Comparison of ENCODE assay signal across 32 cellular contexts in genomic region chrX:49856819-49857218, GRCh38. TPM values are rescaled to one million over a fixed set of nuclear protein-coding genes. Genes with fewer than 3 reads are reported as not detected.
"Had no signal": no experiment of that assay in that cellular context is flagged by ENCODE, and none has a peak within 500 bp of the region (broad histone marks: within the 10 kb centered on the region; RNA-seq: fewer than 3 reads in every experiment).

No MANE protein-coding gene starts in this region.

- H3K4me1 ChIP-seq: ascending aorta, esophagus muscularis mucosa, foreskin keratinocyte, gastrocnemius medialis, heart left ventricle had no signal

- DNase-seq: activated CD4-positive, alpha-beta memory T cell treated with anti-CD3 and anti-CD28 coated beads, Interleukin-2, amount 10 ng/mL, durations not matched to agents 7 days and 5 days; activated CD4-positive, alpha-beta T cell treated with anti-CD3 and anti-CD28 coated beads for 36 hours; activated CD4-positive, alpha-beta T cell treated with anti-CD3 and anti-CD28 coated beads, Interleukin-2, amount 10 ng/mL, durations not matched to agents 7 days and 5 days; activated CD4-positive, alpha-beta T cell treated with anti-CD3 and anti-CD28 coated beads, Interleukin-2, amount 50 U/mL, for 4 hours; activated CD4-positive, CD25-positive, alpha-beta regulatory T cell; activated CD4-positive, CD25-positive, alpha-beta regulatory T cell treated with anti-CD3 and anti-CD28 coated beads, Interleukin-2, amount 50 U/mL, for 72 hours; activated CD8-positive, alpha-beta memory T cell treated with anti-CD3 and anti-CD28 coated beads, Interleukin-2, amount 50 U/mL, for 48 hours; activated gamma-delta T cell; activated naive CD4-positive, alpha-beta T cell; activated naive CD4-positive, alpha-beta T cell treated with anti-CD3 and anti-CD28 coated beads, Interleukin-2, amount 10 ng/mL, durations not matched to agents 7 days and 5 days; activated naive CD8-positive, alpha-beta T cell treated with anti-CD3 and anti-CD28 coated beads, Interleukin-2, amount 10 ng/mL, durations not matched to agents 7 days and 5 days; activated T-cell treated with anti-CD3 and anti-CD28 coated beads for 4 hours; activated T-cell treated with anti-CD3 and anti-CD28 coated beads, Interleukin-2, amount 50 U/mL, for 24 hours; activated T-cell treated with anti-CD3 and anti-CD28 coated beads, Interleukin-2, amount 50 U/mL, for 72 hours; brain microvascular endothelial cell; dorsolateral prefrontal cortex; effector memory CD8-positive, alpha-beta T cell; erythroblast; foreskin keratinocyte; gastrocnemius medialis; glutamatergic neuron; heart left ventricle; T-helper 1 cell; T-helper 17 cell; T1000 had no signal

- H3K27ac ChIP-seq: ascending aorta, brain microvascular endothelial cell, coronary artery, dorsolateral prefrontal cortex, esophagus muscularis mucosa, foreskin keratinocyte, gastrocnemius medialis, heart left ventricle had no signal

- H3K9me3 ChIP-seq: ascending aorta, esophagus muscularis mucosa, gastrocnemius medialis, heart left ventricle had no signal

- H3K27me3 ChIP-seq: ascending aorta, brain microvascular endothelial cell, esophagus muscularis mucosa, foreskin keratinocyte had no signal

- H3K4me3 ChIP-seq: ascending aorta, coronary artery, dorsolateral prefrontal cortex, esophagus muscularis mucosa, gastrocnemius medialis, heart left ventricle had no signal

- H3K36me3 ChIP-seq: ascending aorta, brain microvascular endothelial cell, esophagus muscularis mucosa, gastrocnemius medialis, heart left ventricle had no signal

- ATAC-seq: activated CD4-positive, alpha-beta T cell treated with anti-CD3 and anti-CD28 coated beads for 36 hours; activated naive CD4-positive, alpha-beta T cell treated with anti-CD3 and anti-CD28 coated beads, Interleukin-2, amount 50 U/mL, for 72 hours; activated T-cell treated with anti-CD3 and anti-CD28 coated beads, Interleukin-2, amount 50 U/mL, for 72 hours; effector memory CD8-positive, alpha-beta T cell; foreskin keratinocyte; gastrocnemius medialis; heart left ventricle; T-helper 17 cell had no signal

RNA-seq across cellular contexts. Expression of gene USP27X, which starts 22.5 kb away (rescaled TPM):
- total RNA-seq: ascending aorta had no signal

RNA-seq across cellular contexts. Expression of gene PAGE4, which starts 27.7 kb away (rescaled TPM):
- total RNA-seq: activated CD4-positive, alpha-beta memory T cell treated with anti-CD3 and anti-CD28 coated beads, Interleukin-2, amount 10 ng/mL, durations not matched to agents 7 days and 5 days; activated CD4-positive, alpha-beta T cell treated with anti-CD3 and anti-CD28 coated beads for 36 hours; activated CD4-positive, alpha-beta T cell treated with anti-CD3 and anti-CD28 coated beads, Interleukin-2, amount 10 ng/mL, durations not matched to agents 7 days and 5 days; activated naive CD4-positive, alpha-beta T cell treated with anti-CD3 and anti-CD28 coated beads, Interleukin-2, amount 50 U/mL, for 72 hours; activated naive CD8-positive, alpha-beta T cell treated with anti-CD3 and anti-CD28 coated beads, Interleukin-2, amount 10 ng/mL, durations not matched to agents 7 days and 5 days; activated T-cell treated with anti-CD3 and anti-CD28 coated beads, Interleukin-2, amount 50 U/mL, for 72 hours; ascending aorta; bronchial epithelial cell; cardiac septum; cerebellum; dorsolateral prefrontal cortex; foreskin keratinocyte; gastrocnemius medialis; heart left ventricle; T-helper 17 cell had no signal
- polyA plus RNA-seq: foreskin keratinocyte, heart left ventricle had no signal
